In the genomic region with DNA sequence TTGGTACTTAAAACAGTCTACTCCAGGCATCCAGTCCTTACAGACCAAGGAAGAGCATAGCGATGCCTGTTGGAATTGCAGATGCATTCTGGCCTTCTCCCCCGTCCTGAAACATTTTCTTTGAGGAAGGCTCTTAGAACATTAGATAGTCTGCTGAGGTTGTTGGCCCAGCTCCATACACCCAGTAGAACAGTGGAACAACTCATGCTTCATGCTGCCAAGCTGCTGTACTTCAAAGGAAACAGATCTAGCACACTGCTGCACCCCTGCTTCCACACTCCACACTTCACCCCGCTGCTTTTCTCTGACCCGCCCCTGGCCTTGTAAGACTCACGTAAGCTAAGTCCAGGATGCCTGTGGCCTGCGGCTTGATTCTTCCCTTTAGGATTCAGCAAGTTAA, we compare ENCODE assay signal across 8 cellular contexts. TPM values are rescaled to one million over a fixed set of nuclear protein-coding genes. Genes with fewer than 3 reads are reported as not detected.
DNase-seq lines count a peak whose midpoint lies in the region; ATAC-seq and TF ChIP-seq lines count a peak whose summit lies in the region.

No MANE protein-coding gene starts in this region.

- no peak overlapping the region for H2AFZ ChIP-seq in neural progenitor cell (replicated peaks)
- no peak overlapping the region for H2AFZ ChIP-seq in PC-3 (ENCODE audit: low read length)

- H3K36me3 ChIP-seq in BJ (ENCODE audit: control insufficient read depth, insufficient read depth, low read length) (peaks cover 3% of the 10 kb centered on the region; the same call in 1 of the 2 replicates), neural progenitor cell (no peaks in the 10 kb centered on the region), PC-3 (ENCODE audit: low read depth, low read length) (no peaks in the 10 kb centered on the region)
- H3K36me3 ChIP-seq in CD8-positive, alpha-beta memory T cell (ENCODE audit: insufficient read depth, low read length), result peaks cover 8% of the 10 kb centered on the region

- no peak for TF ChIP-seq CTCF in BJ (IDR thresholded peaks at IDR 0.05; ENCODE audit: insufficient read depth, low read depth, low read length)
- TF ChIP-seq CTCF in neural progenitor cell (IDR thresholded peaks at IDR 0.05), result no peak
- TF ChIP-seq CTCF in PC-3 (conservative IDR thresholded peaks at IDR 0.05; ENCODE audit: low read depth, low read length), result no peak

- peaks cover 6% of the 10 kb centered on the region for H3K27me3 Mint-ChIP-seq in neural progenitor cell (ENCODE audit: insufficient read depth, low read depth)
- H3K27me3 Mint-ChIP-seq in CD8-positive, alpha-beta memory T cell, result peaks cover 2 to 4% of the 10 kb centered on the region in 2 donors

- peak overlapping the region; percentile 67 for H3K27ac Mint-ChIP-seq in neural progenitor cell
- peak overlapping the region in 3 of 8 donors; percentile 43 to 47 (median 45) for H3K27ac Mint-ChIP-seq in CD8-positive, alpha-beta memory T cell

- no peak overlapping the region for H3K9ac ChIP-seq in neural progenitor cell
- no peak overlapping the region for H3K9ac ChIP-seq in PC-3 (ENCODE audit: low read length)

- BruUV-seq in PC-3 (replicated peaks; lab: Mats Ljungman, UMichigan), result no TSS peak

- H3K4me1 ChIP-seq in neural progenitor cell (peaks cover 30% of the 10 kb centered on the region), PC-3 (ENCODE audit: insufficient read depth, low read length) (no peaks in the 10 kb centered on the region)
- peaks cover 24% of the 10 kb centered on the region for H3K4me1 ChIP-seq in CD8-positive, alpha-beta memory T cell (ENCODE audit: insufficient read depth, low read length)

- H3K79me2 ChIP-seq in neural progenitor cell (ENCODE audit: low read depth) (no peaks in the 10 kb centered on the region), PC-3 (ENCODE audit: low read length) (no peaks in the 10 kb centered on the region)

- ATAC-seq in esophagus mucosa (peak; percentile 74), GM21360 (IDR thresholded peaks at IDR 0.05; ENCODE audit: unreplicated experiment) (no peak), PC-3 (no peak)

- H3K27me3 ChIP-seq in BJ (ENCODE audit: control insufficient read depth, insufficient read depth, low read length) (no peaks in the 10 kb centered on the region), neural progenitor cell (no peaks in the 10 kb centered on the region), PC-3 (ENCODE audit: low read length) (no peaks in the 10 kb centered on the region)
- peaks cover 7% of the 10 kb centered on the region for H3K27me3 ChIP-seq in CD8-positive, alpha-beta memory T cell (ENCODE audit: insufficient read depth, low read length, poor library complexity, severe bottlenecking)

- peaks cover 6% of the 10 kb centered on the region for H3K36me3 Mint-ChIP-seq in neural progenitor cell
- H3K36me3 Mint-ChIP-seq in CD8-positive, alpha-beta memory T cell, result peaks cover 6 to 29% (median 17%) of the 10 kb centered on the region in 3 donors

- CTCF ChIA-PET in BJ (lab: Yijun Ruan, JAX) (no interaction called here), PC-3 (lab: Charles Lee) (no interaction called here)
- CTCF ChIA-PET in CD8-positive, alpha-beta memory T cell (lab: Charles Lee), result interaction anchor here (1.0 kb wide), 1 partner anchor 10 kb away, joined by 4 read pairs; no protein-coding TSS in a partner anchor

- H3F3A ChIP-seq in neural progenitor cell (ENCODE audit: low read depth) (no peaks in the 10 kb centered on the region), PC-3 (ENCODE audit: low read length, unreplicated experiment) (no peaks in the 10 kb centered on the region)

- H3K4me1 Mint-ChIP-seq in neural progenitor cell, result peaks cover 52% of the 10 kb centered on the region
- peaks cover 31 to 49% (median 32%) of the 10 kb centered on the region in 3 donors for H3K4me1 Mint-ChIP-seq in CD8-positive, alpha-beta memory T cell

- POLR2A ChIA-PET in BJ (lab: Charles Lee), result no interaction called here
- POLR2A ChIA-PET in CD8-positive, alpha-beta memory T cell (lab: Charles Lee), result interaction anchor here (0.5 kb wide), 1 partner anchor 14 kb away, joined by 4 read pairs; no protein-coding TSS in a partner anchor
- POLR2A ChIA-PET in PC-3 (lab: Charles Lee; ENCODE audit: unreplicated experiment), result no interaction called here

- H3K27ac ChIP-seq in neural progenitor cell (no peak overlapping the region), PC-3 (ENCODE audit: low read length) (no peak overlapping the region)
- H3K27ac ChIP-seq in CD8-positive, alpha-beta memory T cell (ENCODE audit: low read depth, low read length), result no peak overlapping the region

- H3K4me3 ChIP-seq in BJ (ENCODE audit: low read depth, low read length) (no peak overlapping the region), neural progenitor cell (no peak overlapping the region), PC-3 (ENCODE audit: low read length) (no peak overlapping the region)
- H3K4me3 ChIP-seq in CD8-positive, alpha-beta memory T cell (ENCODE audit: low read length), result no peak overlapping the region

- H4K20me1 ChIP-seq in neural progenitor cell (ENCODE audit: low read depth) (no peaks in the 10 kb centered on the region), PC-3 (ENCODE audit: low read length) (no peaks in the 10 kb centered on the region)

- no peaks in the 10 kb centered on the region for H3K9me2 ChIP-seq in PC-3 (replicated peaks; ENCODE audit: low read length)

- no peak overlapping the region for H3K4me2 ChIP-seq in neural progenitor cell
- H3K4me2 ChIP-seq in PC-3 (ENCODE audit: low read length), result no peak overlapping the region

- DNase-seq in BJ (ENCODE audit: low read depth), result peak; percentile 86
- peak; percentile 3 for DNase-seq in NCI-H446 treated with DMSO at 0.1 percent for 48 hours (lab: John Stamatoyannopoulos, UW)
- no peak for DNase-seq in neural progenitor cell (ENCODE audit: low spot score)
- DNase-seq in CD8-positive, alpha-beta memory T cell, result no peak
- no peak for DNase-seq in NCI-H2081 treated with DMSO at 0.1 percent for 48 hours (lab: John Stamatoyannopoulos, UW)
- DNase-seq in PC-3, result no peak

- no peaks in the 10 kb centered on the region for H3K9me3 Mint-ChIP-seq in neural progenitor cell
- no peaks in the 10 kb centered on the region for H3K9me3 Mint-ChIP-seq in CD8-positive, alpha-beta memory T cell

- H3K9me3 ChIP-seq in neural progenitor cell (ENCODE audit: low read depth), result no peaks in the 10 kb centered on the region
- H3K9me3 ChIP-seq in CD8-positive, alpha-beta memory T cell (ENCODE audit: low read length), result no peaks in the 10 kb centered on the region
- H3K9me3 ChIP-seq in PC-3 (ENCODE audit: low read length), result no peaks in the 10 kb centered on the region

- intact Hi-C loops in PC-3 (cut with micrococcal nuclease), result no loop called here

- peak overlapping the region; percentile 59 for H3K4me3 Mint-ChIP-seq in neural progenitor cell
- no peak overlapping the region for H3K4me3 Mint-ChIP-seq in CD8-positive, alpha-beta memory T cell

RNA-seq across cellular contexts. Expression of a gene that starts 33.4 kb away (rescaled TPM):
- polyA plus RNA-seq in BJ (2011; rRNA removed), result 54.4 and 67.7 TPM in 2 replicates
- 37.3 and 62.4 TPM in 2 replicates for polyA minus RNA-seq in BJ (2011; rRNA and poly(A)+ RNA removed)
- total RNA-seq in esophagus mucosa, result 19.7 TPM
- 16.0 and 28.5 TPM in 2 replicates for total RNA-seq in neural progenitor cell (ENCODE audit: low replicate concordance)
- 10 to 100 TPM; 23.6 to 24.3 TPM for total RNA-seq in CD8-positive, alpha-beta memory T cell
- 0.54 TPM for polyA plus RNA-seq in CD8-positive, alpha-beta memory T cell
- 13.4 and 14.0 TPM in 2 replicates for total RNA-seq in PC-3 (2014; rRNA removed)

Comparison
In these comparisons a context has a peak if more than half of its experiments do, and no peak if none do; other contexts are left out.
1. DNase-seq: peak in BJ (single experiment) and NCI-H446 treated with DMSO at 0.1 percent for 48 hours (single experiment); none in neural progenitor cell (single experiment), CD8-positive, alpha-beta memory T cell (0 of 5), NCI-H2081 treated with DMSO at 0.1 percent for 48 hours (single experiment) and PC-3 (single experiment).